9 cellular contexts compared by ENCODE assay signal in genomic region chr22:29205260-29205597, GRCh38. TPM values are rescaled to one million over a fixed set of nuclear protein-coding genes. Genes with fewer than 3 reads are reported as not detected.
DNase-seq lines count a peak whose midpoint lies in the region; ATAC-seq and TF ChIP-seq lines count a peak whose summit lies in the region.
"Had no signal": no experiment of that assay in that cellular context is flagged by ENCODE, and none has a peak within 500 bp of the region (broad histone marks: within the 10 kb centered on the region; RNA-seq: fewer than 3 reads in every experiment).

No MANE protein-coding gene starts in this region.

- in situ Hi-C loops in astrocyte of the cerebellum (cut with HindIII; ENCODE audit: low sequenced_read_pairs) (loop anchor here (5.0 kb wide), 1 partner anchor 93 kb away; no protein-coding TSS in a partner anchor), G401 (cut with HindIII; ENCODE audit: low sequenced_read_pairs) (loop anchor here (5.0 kb wide), 1 partner anchor 198 kb away; no protein-coding TSS in a partner anchor)

- no peaks in the 10 kb centered on the region for H3K36me3 Mint-ChIP-seq in activated naive CD4-positive, alpha-beta T cell treated with anti-CD3 and anti-CD28 coated beads, Interleukin-2, amount 50 U/mL, for 24 hours

- 48 to 66% methylated on average over 10 to 11 of the region's 11 CpGs for WGBS in upper lobe of left lung, 2 donors

- TF ChIP-seq POLR2A in upper lobe of left lung (IDR thresholded peaks at IDR 0.05): no peak

- intact Hi-C loops in lower lobe of right lung (cut with DNase I): no loop called here

- H3K27ac ChIP-seq in lower lobe of right lung: peak overlapping the region; percentile 58
- H3K27ac ChIP-seq in upper lobe of left lung: peak overlapping the region; percentile 35 to 93 (median 64)

- peaks cover 23% of the 10 kb centered on the region for H3K27me3 Mint-ChIP-seq in activated naive CD4-positive, alpha-beta T cell treated with anti-CD3 and anti-CD28 coated beads, Interleukin-2, amount 50 U/mL, for 24 hours

- H3K4me1 Mint-ChIP-seq in activated naive CD4-positive, alpha-beta T cell treated with anti-CD3 and anti-CD28 coated beads, Interleukin-2, amount 50 U/mL, for 24 hours: peaks cover 14% of the 10 kb centered on the region

- no peak overlapping the region for H3K27ac Mint-ChIP-seq in activated naive CD4-positive, alpha-beta T cell treated with anti-CD3 and anti-CD28 coated beads, Interleukin-2, amount 50 U/mL, for 24 hours

- H3K27me3 ChIP-seq in lower lobe of right lung (ENCODE audit: low read depth) (no peaks in the 10 kb centered on the region), upper lobe of left lung (peaks cover 0 to 7% (median 0%) of the 10 kb centered on the region in 4 donors)

- TF ChIP-seq EP300 in upper lobe of left lung (IDR thresholded peaks at IDR 0.05): no peak

- H3K4me3 ChIP-seq in astrocyte of the cerebellum (ENCODE audit: low read depth, low read length) (peak overlapping the region; percentile 47), lower lobe of right lung (peak overlapping the region; percentile 52), upper lobe of left lung (peak overlapping the region in 3 of 4 donors; percentile 53 to 73 (median 63))

- no peaks in the 10 kb centered on the region for H3K9me3 Mint-ChIP-seq in activated naive CD4-positive, alpha-beta T cell treated with anti-CD3 and anti-CD28 coated beads, Interleukin-2, amount 50 U/mL, for 24 hours

- H3K9me3 ChIP-seq in lower lobe of right lung (no peaks in the 10 kb centered on the region), upper lobe of left lung (no peaks in the 10 kb centered on the region)

- peak overlapping the region; percentile 57 for H3K4me3 Mint-ChIP-seq in activated naive CD4-positive, alpha-beta T cell treated with anti-CD3 and anti-CD28 coated beads, Interleukin-2, amount 50 U/mL, for 24 hours

- DNase-seq in activated naive CD4-positive, alpha-beta T cell treated with anti-CD3 and anti-CD28 coated beads, Interleukin-2, amount 50 U/mL, for 16 hours: no peak
- DNase-seq in astrocyte of the cerebellum (ENCODE audit: low read depth) (no peak), lower lobe of right lung (no peak), upper lobe of left lung (no peak), G401 (ENCODE audit: low spot score) (no peak), EL (no peak), middle frontal gyrus (ENCODE audit: extremely low spot score, low spot score) (no peak)
- DNase-seq: DMS79 had no signal

- H3K36me3 ChIP-seq in lower lobe of right lung (no peaks in the 10 kb centered on the region), upper lobe of left lung (no peaks in the 10 kb centered on the region)

- no peak for TF ChIP-seq CTCF in astrocyte of the cerebellum (IDR thresholded peaks at IDR 0.05; ENCODE audit: low read depth, low read length, missing control alignments)
- TF ChIP-seq CTCF in lower lobe of right lung (IDR thresholded peaks at IDR 0.05): no peak
- TF ChIP-seq CTCF in upper lobe of left lung (IDR thresholded peaks at IDR 0.05): no peak

- H3K4me1 ChIP-seq in lower lobe of right lung (peaks cover 42% of the 10 kb centered on the region), upper lobe of left lung (peaks cover 19 to 48% (median 40%) of the 10 kb centered on the region in 4 donors)

- no peak for ATAC-seq in lower lobe of right lung
- ATAC-seq in upper lobe of left lung (ENCODE audit: low FRiP score in 2 of 2): no peak

RNA-seq across cellular contexts. Expression of gene EMID1, which starts 0.5 kb away (rescaled TPM):
- total RNA-seq in lower lobe of right lung (8.2 TPM), upper lobe of left lung (10 to 100 TPM in 2 of 6 donors, 1 to 10 TPM in 4; 2.1 to 31.6 (median 8.4) TPM)
- total RNA-seq in G401 (2014; rRNA removed; shearing (Covaris generic)): 7.9 and 20.7 TPM in 2 replicates
